In the genomic region with DNA sequence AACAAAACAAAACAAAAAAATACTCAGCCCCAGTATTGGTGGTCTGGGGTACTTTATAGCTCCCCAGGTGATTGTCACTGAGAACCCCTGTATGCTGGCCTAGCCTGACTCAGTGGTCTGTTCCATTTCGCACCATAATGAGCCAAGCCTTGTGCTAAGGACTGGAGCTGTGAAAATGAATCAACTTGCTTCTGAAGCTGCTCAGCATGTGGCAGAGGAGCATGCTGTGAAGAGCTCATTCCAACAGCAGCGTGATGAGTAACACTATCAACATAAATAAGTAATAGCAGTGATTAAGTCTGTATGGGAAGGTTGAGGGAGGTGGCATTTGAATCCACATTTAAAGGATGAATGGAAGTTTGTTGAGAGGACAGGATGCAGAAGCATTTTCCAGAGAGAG, we compare ENCODE assay signal across 9 cellular contexts.
DNase-seq lines count a peak whose midpoint lies in the region; ATAC-seq and TF ChIP-seq lines count a peak whose summit lies in the region.
"Had no signal": no experiment of that assay in that cellular context is flagged by ENCODE, and none has a peak within 500 bp of the region (broad histone marks: within the 10 kb centered on the region; RNA-seq: fewer than 3 reads in every experiment).

No MANE protein-coding gene starts in this region.

- H3K9me3 ChIP-seq in HCT116 (ENCODE audit: control insufficient read depth in 1 of 2, insufficient read depth in 1 of 2, low read depth in 1 of 2, low read length in 2 of 2) = no peaks in the 10 kb centered on the region
- H3K9me3 ChIP-seq in Panc1 (ENCODE audit: control insufficient read depth, insufficient read depth, low read depth, low read length) = no peaks in the 10 kb centered on the region
- no peaks in the 10 kb centered on the region for H3K9me3 ChIP-seq in esophagus squamous epithelium
- no peaks in the 10 kb centered on the region for H3K9me3 ChIP-seq in HAP-1
- H3K9me3 ChIP-seq: psoas muscle had no signal

- RAD21 ChIA-PET in HCT116 (lab: Charles Lee; ENCODE audit: low non-redundant PET in 1 of 2, low total read pairs in 2 of 2, uncharacterized antibody in 2 of 2, unreplicated experiment in 2 of 2) = no interaction called here

- intact Hi-C loops in HCT116 (cut with micrococcal nuclease) = no loop called here
- intact Hi-C loops in Panc1 (cut with micrococcal nuclease; ENCODE audit: unreplicated experiment) = no loop called here
- intact Hi-C loops in esophagus squamous epithelium (cut with DNase I) = loop anchor here (10.0 kb wide), 1 partner anchor 69 kb away; a partner anchor contains a TSS

- no peak overlapping the region for H3K9ac ChIP-seq in HCT116 (ENCODE audit: low read length)

- H3K27ac ChIP-seq in HCT116 (ENCODE audit: low read depth, low read length) (no peak overlapping the region), Panc1 (ENCODE audit: low read length) (no peak overlapping the region), esophagus squamous epithelium (peak overlapping the region in 3 of 4 donors; percentile 2 to 59 (median 55))
- H3K27ac ChIP-seq: psoas muscle had no signal

- CTCF ChIA-PET in HCT116 (lab: Charles Lee) = interaction anchor here (1.1 kb wide), 1 partner anchor 21 kb away, joined by 4 read pairs; no protein-coding TSS in a partner anchor
- CTCF ChIA-PET in Panc1 (lab: Charles Lee) = no interaction called here

- POLR2A ChIA-PET in HCT116 (lab: Charles Lee) (no interaction called here), Panc1 (lab: Charles Lee) (interaction anchor here (0.7 kb wide), 1 partner anchor 118 kb away, joined by 4 read pairs; no protein-coding TSS in a partner anchor)

- DNase-seq in HCT116 (ENCODE audit: low read depth, low spot score) (peak; percentile 51), Panc1 (ENCODE audit: low read depth, low spot score) (no peak), esophagus squamous epithelium (lab: John Stamatoyannopoulos, UW) (no peak), smooth muscle cell of the brain vasculature (ENCODE audit: low read depth, low spot score) (peak; percentile 35), HAP-1 (ENCODE audit: low spot score in 2 of 2) (no peak), activated T-cell treated with anti-CD3 and anti-CD28 coated beads for 4 hours (no peak)
- DNase-seq in stimulated activated CD4-positive, alpha-beta T cell treated with anti-CD3 and anti-CD28 coated beads, Interleukin-4, amount 100 ng/mL, for 24 hours = no peak
- DNase-seq: activated T-cell treated with anti-CD3 and anti-CD28 coated beads, Interleukin-2, amount 50 U/mL, for 4 hours; psoas muscle had no signal

- no peak for TF ChIP-seq RAD21 in HCT116 (IDR thresholded peaks at IDR 0.05; ENCODE audit: low read depth)

- no peaks in the 10 kb centered on the region for H4K20me1 ChIP-seq in HCT116 (ENCODE audit: insufficient read depth)

- TF ChIP-seq CTCF in HCT116 (IDR thresholded peaks at IDR 0.05 in 2 of 3, conservative IDR thresholded peaks at IDR 0.05 in 1 of 3; ENCODE audit: borderline replicate concordance in 1 of 3, insufficient read depth in 1 of 3, low read depth in 2 of 3, low read length in 2 of 3) (no peak), Panc1 (IDR thresholded peaks at IDR 0.05) (no peak), esophagus squamous epithelium (IDR thresholded peaks at IDR 0.05) (no peak)

- H3K79me2 ChIP-seq in HCT116 (ENCODE audit: insufficient read depth, low read length) = no peaks in the 10 kb centered on the region

- TF ChIP-seq POLR2A in HCT116 (IDR thresholded peaks at IDR 0.05; ENCODE audit: borderline replicate concordance, extremely low read depth, insufficient read depth, insufficient read length) (no peak), esophagus squamous epithelium (IDR thresholded peaks at IDR 0.05) (no peak)

- peaks cover 19% of the 10 kb centered on the region for H3K27me3 ChIP-seq in HCT116 (ENCODE audit: insufficient read depth, low read length)
- H3K27me3 ChIP-seq in Panc1 (ENCODE audit: control insufficient read depth, insufficient read depth, low read length) = no peaks in the 10 kb centered on the region; the same call in 1 of the 2 replicates
- H3K27me3 ChIP-seq in esophagus squamous epithelium = no peaks in the 10 kb centered on the region
- H3K27me3 ChIP-seq in HAP-1 (ENCODE audit: low read depth) = no peaks in the 10 kb centered on the region

- no peaks in the 10 kb centered on the region for H3K9me2 ChIP-seq in HCT116 (ENCODE audit: insufficient read depth)

- no peaks in the 10 kb centered on the region for H3K36me3 ChIP-seq in HCT116 (ENCODE audit: control insufficient read depth in 1 of 2, insufficient read depth in 2 of 2, low read length in 2 of 2)
- H3K36me3 ChIP-seq in Panc1 (ENCODE audit: control insufficient read depth, insufficient read depth, low read length) = no peaks in the 10 kb centered on the region
- no peaks in the 10 kb centered on the region for H3K36me3 ChIP-seq in esophagus squamous epithelium
- no peaks in the 10 kb centered on the region for H3K36me3 ChIP-seq in HAP-1 (replicated peaks)

- H3K4me1 ChIP-seq in HCT116 (ENCODE audit: control insufficient read depth in 1 of 2, insufficient read depth in 2 of 2, low read length in 2 of 2) (peaks cover 18 to 29% of the 10 kb centered on the region in 2 experiments), Panc1 (ENCODE audit: control insufficient read depth, insufficient read depth, low read length) (peaks cover 22% of the 10 kb centered on the region), esophagus squamous epithelium (peaks cover 15 to 96% (median 41%) of the 10 kb centered on the region in 3 donors), HAP-1 (peaks cover 23% of the 10 kb centered on the region)

- H2AFZ ChIP-seq in HCT116 (ENCODE audit: low read depth, low read length, poor library complexity, severe bottlenecking) = no peak overlapping the region

- no TSS peak for BruUV-seq in HCT116 (replicated peaks; lab: Mats Ljungman, UMichigan)
- no TSS peak for BruUV-seq in Panc1 (replicated peaks; lab: Mats Ljungman, UMichigan)

- ATAC-seq in HCT116 = peak; percentile 74
- ATAC-seq in Panc1 = peak; percentile 64
- ATAC-seq: activated T-cell treated with anti-CD3 and anti-CD28 coated beads, Interleukin-2, amount 50 U/mL, for 4 hours; psoas muscle had no signal

- in situ Hi-C loops in Panc1 (cut with HindIII; ENCODE audit: low pct_unique_long_range_greater_than_20kb, low sequenced_read_pairs) = no loop called here
- in situ Hi-C loops in HAP-1 (cut with MboI; ENCODE audit: low sequenced_read_pairs) = no loop called here

- no peak overlapping the region for H3K4me3 ChIP-seq in HCT116 (replicated peaks in 1 of 2; ENCODE audit: low read depth in 1 of 2, low read length in 2 of 2)
- no peak overlapping the region for H3K4me3 ChIP-seq in Panc1 (ENCODE audit: low read depth in 2 of 2, low read length in 2 of 2)
- no peak overlapping the region for H3K4me3 ChIP-seq in esophagus squamous epithelium
- no peak overlapping the region for H3K4me3 ChIP-seq in HAP-1
- H3K4me3 ChIP-seq: psoas muscle had no signal

- WGBS in esophagus squamous epithelium, 2 donors = 27 to 55% methylated on average over 2 of the region's 2 CpGs

- peak overlapping the region; percentile 24 for H3K4me2 ChIP-seq in HCT116 (ENCODE audit: low read length)

TF ChIP-seq in HCT116, 20 proteins besides CTCF, POLR2A, EP300 and RAD21:
- TF ChIP-seq, protein P1, sequence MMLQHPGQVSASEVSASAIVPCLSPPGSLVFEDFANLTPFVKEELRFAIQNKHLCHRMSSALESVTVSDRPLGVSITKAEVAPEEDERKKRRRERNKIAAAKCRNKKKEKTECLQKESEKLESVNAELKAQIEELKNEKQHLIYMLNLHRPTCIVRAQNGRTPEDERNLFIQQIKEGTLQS (IDR thresholded peaks at IDR 0.05) = no peak
- TF ChIP-seq SIN3A (IDR thresholded peaks at IDR 0.05; ENCODE audit: low read depth) = 0 out of 2 replicates have a peak, but pooled peaks have one; percentile 23
- no peak for TF ChIP-seq EZH2 (IDR thresholded peaks at IDR 0.05)
- TF ChIP-seq, protein P2, sequence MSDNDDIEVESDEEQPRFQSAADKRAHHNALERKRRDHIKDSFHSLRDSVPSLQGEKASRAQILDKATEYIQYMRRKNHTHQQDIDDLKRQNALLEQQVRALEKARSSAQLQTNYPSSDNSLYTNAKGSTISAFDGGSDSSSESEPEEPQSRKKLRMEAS (IDR thresholded peaks at IDR 0.05) = peak; percentile 92
- peak; percentile 53 for TF ChIP-seq SP1 (IDR thresholded peaks at IDR 0.05; ENCODE audit: low read depth)
- TF ChIP-seq, protein P3, sequence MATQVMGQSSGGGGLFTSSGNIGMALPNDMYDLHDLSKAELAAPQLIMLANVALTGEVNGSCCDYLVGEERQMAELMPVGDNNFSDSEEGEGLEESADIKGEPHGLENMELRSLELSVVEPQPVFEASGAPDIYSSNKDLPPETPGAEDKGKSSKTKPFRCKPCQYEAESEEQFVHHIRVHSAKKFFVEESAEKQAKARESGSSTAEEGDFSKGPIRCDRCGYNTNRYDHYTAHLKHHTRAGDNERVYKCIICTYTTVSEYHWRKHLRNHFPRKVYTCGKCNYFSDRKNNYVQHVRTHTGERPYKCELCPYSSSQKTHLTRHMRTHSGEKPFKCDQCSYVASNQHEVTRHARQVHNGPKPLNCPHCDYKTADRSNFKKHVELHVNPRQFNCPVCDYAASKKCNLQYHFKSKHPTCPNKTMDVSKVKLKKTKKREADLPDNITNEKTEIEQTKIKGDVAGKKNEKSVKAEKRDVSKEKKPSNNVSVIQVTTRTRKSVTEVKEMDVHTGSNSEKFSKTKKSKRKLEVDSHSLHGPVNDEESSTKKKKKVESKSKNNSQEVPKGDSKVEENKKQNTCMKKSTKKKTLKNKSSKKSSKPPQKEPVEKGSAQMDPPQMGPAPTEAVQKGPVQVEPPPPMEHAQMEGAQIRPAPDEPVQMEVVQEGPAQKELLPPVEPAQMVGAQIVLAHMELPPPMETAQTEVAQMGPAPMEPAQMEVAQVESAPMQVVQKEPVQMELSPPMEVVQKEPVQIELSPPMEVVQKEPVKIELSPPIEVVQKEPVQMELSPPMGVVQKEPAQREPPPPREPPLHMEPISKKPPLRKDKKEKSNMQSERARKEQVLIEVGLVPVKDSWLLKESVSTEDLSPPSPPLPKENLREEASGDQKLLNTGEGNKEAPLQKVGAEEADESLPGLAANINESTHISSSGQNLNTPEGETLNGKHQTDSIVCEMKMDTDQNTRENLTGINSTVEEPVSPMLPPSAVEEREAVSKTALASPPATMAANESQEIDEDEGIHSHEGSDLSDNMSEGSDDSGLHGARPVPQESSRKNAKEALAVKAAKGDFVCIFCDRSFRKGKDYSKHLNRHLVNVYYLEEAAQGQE (IDR thresholded peaks at IDR 0.05; ENCODE audit: low read depth) = no peak
- TF ChIP-seq CBX3 (IDR thresholded peaks at IDR 0.05; ENCODE audit: low read depth) = peak; percentile 92
- no peak; the same call in 1 of the 2 replicates for TF ChIP-seq POLR2AphosphoS5 (IDR thresholded peaks at IDR 0.05; ENCODE audit: low read depth, low read length)
- no peak for TF ChIP-seq YY1 (IDR thresholded peaks at IDR 0.05; ENCODE audit: extremely low read depth, insufficient replicate concordance, low read depth, low read length)
- TF ChIP-seq FOSL1 (IDR thresholded peaks at IDR 0.05; ENCODE audit: low read depth) = peak; percentile 53; the same call in 1 of the 2 replicates
- TF ChIP-seq EGR1 (IDR thresholded peaks at IDR 0.05; ENCODE audit: low read depth) = no peak
- TF ChIP-seq JUND (IDR thresholded peaks at IDR 0.05) = peak; percentile 57

Comparison
In these comparisons a context has a peak if more than half of its experiments do, and no peak if none do; other contexts are left out.
1. DNase-seq: peak in HCT116 (single experiment) and smooth muscle cell of the brain vasculature (single experiment); none in Panc1 (single experiment), esophagus squamous epithelium (single experiment), stimulated activated CD4-positive, alpha-beta T cell treated with anti-CD3 and anti-CD28 coated beads, Interleukin-4, amount 100 ng/mL, for 24 hours (single experiment), HAP-1 (0 of 2) and activated T-cell treated with anti-CD3 and anti-CD28 coated beads for 4 hours (single experiment).
2. H3K27ac ChIP-seq: peak in esophagus squamous epithelium (3 of 4); none in HCT116 (single experiment) and Panc1 (single experiment).